12 cellular contexts compared by ENCODE assay signal in genomic region chr19:38547446-38547845, GRCh38.
"Had no signal": no experiment of that assay in that cellular context is flagged by ENCODE, and none has a peak within 500 bp of the region (broad histone marks: within the 10 kb centered on the region; RNA-seq: fewer than 3 reads in every experiment).

No MANE protein-coding gene starts in this region.

- ATAC-seq: activated T-helper 17 cell treated with anti-CD3 and anti-CD28 coated beads, Interleukin-2, amount 50 U/mL, for 72 hours; heart left ventricle; left cardiac atrium; mucosa of descending colon; naive thymus-derived CD8-positive, alpha-beta T cell; stimulated activated naive CD8-positive, alpha-beta T cell treated with anti-CD3 and anti-CD28 coated beads, Interleukin-15, amount 100 ng/mL, for 72 hours had no signal

- H3K4me3 Mint-ChIP-seq: activated T-helper 17 cell treated with anti-CD3 and anti-CD28 coated beads, Interleukin-2, amount 50 U/mL, for 72 hours; naive thymus-derived CD8-positive, alpha-beta T cell; stimulated activated naive CD8-positive, alpha-beta T cell treated with anti-CD3 and anti-CD28 coated beads, Interleukin-15, amount 100 ng/mL, for 72 hours; T-helper 2 cell treated with Interferon-gamma antibody and Interleukin-4, amounts not matched to agents 5 μg/mL and 100 μg/mL, for 36 hours; type B pancreatic cell had no signal

- H3K9me3 Mint-ChIP-seq: activated T-helper 17 cell treated with anti-CD3 and anti-CD28 coated beads, Interleukin-2, amount 50 U/mL, for 72 hours; naive thymus-derived CD8-positive, alpha-beta T cell; stimulated activated naive CD8-positive, alpha-beta T cell treated with anti-CD3 and anti-CD28 coated beads, Interleukin-15, amount 100 ng/mL, for 72 hours; T-helper 2 cell treated with Interferon-gamma antibody and Interleukin-4, amounts not matched to agents 5 μg/mL and 100 μg/mL, for 36 hours had no signal

- H3K27me3 Mint-ChIP-seq: activated T-helper 17 cell treated with anti-CD3 and anti-CD28 coated beads, Interleukin-2, amount 50 U/mL, for 72 hours had no signal

- H3K36me3 Mint-ChIP-seq: naive thymus-derived CD8-positive, alpha-beta T cell; type B pancreatic cell had no signal

- DNase-seq: activated CD4-positive, alpha-beta T cell treated with anti-CD3 and anti-CD28 coated beads, Interleukin-2, amount 50 U/mL, for 4 hours; activated naive CD4-positive, alpha-beta T cell treated with Interleukin-2 at 50 U/mL for 16 hours; anterior cingulate cortex; heart left ventricle; left cardiac atrium; naive thymus-derived CD8-positive, alpha-beta T cell; retina; stimulated activated naive CD8-positive, alpha-beta T cell treated with anti-CD3 and anti-CD28 coated beads, Interleukin-15, amount 100 ng/mL, for 72 hours had no signal

- H3K27ac Mint-ChIP-seq: activated T-helper 17 cell treated with anti-CD3 and anti-CD28 coated beads, Interleukin-2, amount 50 U/mL, for 72 hours; stimulated activated naive CD8-positive, alpha-beta T cell treated with anti-CD3 and anti-CD28 coated beads, Interleukin-15, amount 100 ng/mL, for 72 hours; T-helper 2 cell treated with Interferon-gamma antibody and Interleukin-4, amounts not matched to agents 5 μg/mL and 100 μg/mL, for 36 hours; type B pancreatic cell had no signal
